ENCODE assay signal across 14 cellular contexts in genomic region chr4:82363896-82364487, GRCh38. TPM values are rescaled to one million over a fixed set of nuclear protein-coding genes. Genes with fewer than 3 reads are reported as not detected.
DNase-seq lines count a peak whose midpoint lies in the region; ATAC-seq, FAIRE-seq and TF ChIP-seq lines count a peak whose summit lies in the region.
"Had no signal": no experiment of that assay in that cellular context is flagged by ENCODE, and none has a peak within 500 bp of the region (broad histone marks: within the 10 kb centered on the region; RNA-seq: fewer than 3 reads in every experiment).

No MANE protein-coding gene starts in this region.

- no peak for DNase-seq in activated CD4-positive, alpha-beta T cell treated with anti-CD3 and anti-CD28 coated beads for 36 hours
- DNase-seq in activated CD4-positive, alpha-beta T cell treated with anti-CD3 and anti-CD28 coated beads, Interleukin-2, amount 50 U/mL, for 1 hour: no peak
- DNase-seq in GM12878 (ENCODE audit: low read depth, low spot score): no peak
- no peak for DNase-seq in osteocyte (ENCODE audit: extremely low spot score, unreplicated experiment)
- DNase-seq in substantia nigra (lab: John Stamatoyannopoulos, UW): no peak
- no peak for DNase-seq in globus pallidus (ENCODE audit: low spot score)
- DNase-seq: Calu3, GOT3, kidney glomerular epithelial cell, upper lobe of right lung had no signal

- peaks cover 61% of the 10 kb centered on the region for H3K36me3 Mint-ChIP-seq in activated CD4-positive, alpha-beta T cell treated with anti-CD3 and anti-CD28 coated beads for 36 hours (ENCODE audit: low read depth)
- H3K36me3 Mint-ChIP-seq in IgD-negative memory B cell (no peaks in the 10 kb centered on the region), osteocyte (ENCODE audit: unreplicated experiment) (peaks cover 20% of the 10 kb centered on the region)

- H3K4me2 ChIP-seq in GM12878 (ENCODE audit: control insufficient read depth, insufficient read depth): peak overlapping the region; percentile 59

- CTCF ChIA-PET in activated CD4-positive, alpha-beta T cell treated with anti-CD3 and anti-CD28 coated beads for 36 hours (lab: Charles Lee): interaction anchor here (0.9 to 1.4 kb wide), 2 partner anchors 16 to 64 kb away, joined by 3 read pairs; no protein-coding TSS in a partner anchor
- CTCF ChIA-PET in GM12878 (lab: Yijun Ruan, JAX): interaction anchor here (2.0 to 4.9 kb wide), 2 partner anchors 7 to 9 kb away, joined by 7 to 49 read pairs; no protein-coding TSS in a partner anchor

- H3K9me3 ChIP-seq in GM12878 (replicated peaks; ENCODE audit: control insufficient read depth, insufficient read depth, low read length): no peaks in the 10 kb centered on the region
- H3K9me3 ChIP-seq: esophagus muscularis mucosa, SJSA1, upper lobe of right lung had no signal

- H3K4me1 Mint-ChIP-seq in activated CD4-positive, alpha-beta T cell treated with anti-CD3 and anti-CD28 coated beads for 36 hours: peaks cover 86% of the 10 kb centered on the region
- H3K4me1 Mint-ChIP-seq in IgD-negative memory B cell: peaks cover 57 to 78% (median 64%) of the 10 kb centered on the region in 3 donors
- H3K4me1 Mint-ChIP-seq in osteocyte (ENCODE audit: unreplicated experiment): peaks cover 53% of the 10 kb centered on the region

- H3K27ac Mint-ChIP-seq in activated CD4-positive, alpha-beta T cell treated with anti-CD3 and anti-CD28 coated beads for 36 hours: peak overlapping the region; percentile 73
- H3K27ac Mint-ChIP-seq in IgD-negative memory B cell (peak overlapping the region; percentile 2 to 67 (median 59)), osteocyte (ENCODE audit: unreplicated experiment) (peak overlapping the region; percentile 23)

- peaks cover 13% of the 10 kb centered on the region; the same call in 1 of the 2 replicates for H4K20me1 ChIP-seq in GM12878 (ENCODE audit: control insufficient read depth, insufficient read depth)

- BruUV-seq in GM12878 (replicated peaks; lab: Mats Ljungman, UMichigan): no TSS peak

- TF ChIP-seq RAD21 in GM12878 (IDR thresholded peaks at IDR 0.05; ENCODE audit: insufficient read depth, low read depth, low read length): no peak

- no peaks in the 10 kb centered on the region for H3K9me3 Mint-ChIP-seq in activated CD4-positive, alpha-beta T cell treated with anti-CD3 and anti-CD28 coated beads for 36 hours (ENCODE audit: low read depth)
- H3K9me3 Mint-ChIP-seq in IgD-negative memory B cell (no peaks in the 10 kb centered on the region), osteocyte (ENCODE audit: unreplicated experiment) (no peaks in the 10 kb centered on the region)

- peaks cover 99% of the 10 kb centered on the region for H3K79me2 ChIP-seq in GM12878 (ENCODE audit: control insufficient read depth, insufficient read depth, low read length)

- intact Hi-C loops in activated CD4-positive, alpha-beta T cell treated with anti-CD3 and anti-CD28 coated beads for 36 hours (cut with DNase I, micrococcal nuclease): loop anchor here in 1 of 2 experiments (5.0 kb wide), 1 partner anchor 957 kb away; no protein-coding TSS in a partner anchor
- intact Hi-C loops in GM12878 (cut with micrococcal nuclease; ENCODE audit: unreplicated experiment): no loop called here

- no peak for TF ChIP-seq POLR2A in GM12878 (IDR thresholded peaks at IDR 0.05; ENCODE audit: low read depth, low read length)

- H2AFZ ChIP-seq in GM12878 (ENCODE audit: control insufficient read depth, low read depth, low read length): no peak overlapping the region

- H3K27me3 Mint-ChIP-seq in activated CD4-positive, alpha-beta T cell treated with anti-CD3 and anti-CD28 coated beads for 36 hours: no peaks in the 10 kb centered on the region
- H3K27me3 Mint-ChIP-seq in IgD-negative memory B cell: no peaks in the 10 kb centered on the region
- H3K27me3 Mint-ChIP-seq in osteocyte (ENCODE audit: unreplicated experiment): no peaks in the 10 kb centered on the region

- no peaks in the 10 kb centered on the region for H3K27me3 ChIP-seq in GM12878 (replicated peaks in 1 of 2; ENCODE audit: control insufficient read depth in 2 of 2, insufficient read depth in 2 of 2, low read length in 1 of 2)
- H3K27me3 ChIP-seq: esophagus muscularis mucosa, SJSA1, upper lobe of right lung had no signal

- no peak for TF ChIP-seq EP300 in GM12878 (IDR thresholded peaks at IDR 0.05; ENCODE audit: borderline replicate concordance in 1 of 2, control insufficient read depth in 1 of 2, low read depth in 2 of 2, low read length in 2 of 2)

- ATAC-seq in activated CD4-positive, alpha-beta T cell treated with anti-CD3 and anti-CD28 coated beads for 36 hours: no peak
- ATAC-seq in GM12878: peak; percentile 8; the same call in 2 of the 3 replicates
- no peak for ATAC-seq in GM21515 (IDR thresholded peaks at IDR 0.05; ENCODE audit: unreplicated experiment)
- ATAC-seq: upper lobe of right lung had no signal

- H3K4me3 ChIP-seq in GM12878: peak overlapping the region; percentile 9; the same call in 1 of the 2 replicates
- H3K4me3 ChIP-seq: esophagus muscularis mucosa, SJSA1, upper lobe of right lung had no signal

- TF ChIP-seq CTCF in GM12878 (IDR thresholded peaks at IDR 0.05 in 2 of 3, conservative IDR thresholded peaks at IDR 0.05 in 1 of 3; ENCODE audit: control insufficient read depth in 2 of 3, extremely low read depth in 1 of 3, insufficient read depth in 1 of 3, low read depth in 3 of 3, low read length in 3 of 3): no peak
- no peak for TF ChIP-seq CTCF in osteocyte (IDR thresholded peaks at IDR 0.05)

- RAD21 ChIA-PET in GM12878 (lab: Charles Lee; ENCODE audit: unreplicated experiment): no interaction called here

- peaks cover 0 to 32% of the 10 kb centered on the region in 2 experiments for H3K36me3 ChIP-seq in GM12878 (ENCODE audit: control insufficient read depth in 2 of 2, insufficient read depth in 2 of 2, low read length in 1 of 2)

- no peak for FAIRE-seq in GM12878 (lab: Jason Lieb, UNC)

- H3K4me1 ChIP-seq in GM12878 (ENCODE audit: control insufficient read depth, insufficient read depth, low read length): peaks cover 5% of the 10 kb centered on the region; the same call in 1 of the 2 replicates

- 79% methylated on average over 4 of the region's 4 CpGs for WGBS in GM12878 (ENCODE audit: insufficient coverage, insufficient replicate concordance, low lambda C conversion rate, missing lambda C conversion rate)

- SMC1A ChIA-PET in GM12878 (lab: Charles Lee; ENCODE audit: uncharacterized antibody, unreplicated experiment): interaction anchor here (1.5 to 2.0 kb wide), 2 partner anchors 7 to 10 kb away, joined by 4 to 7 read pairs; no protein-coding TSS in a partner anchor

- no peak overlapping the region for H3K27ac ChIP-seq in GM12878 (ENCODE audit: control insufficient read depth, insufficient read depth)
- no peak overlapping the region for H3K27ac ChIP-seq in substantia nigra (ENCODE audit: low read depth, low read length, poor library complexity, severe bottlenecking)
- H3K27ac ChIP-seq: SJSA1, upper lobe of right lung had no signal

- no peak overlapping the region for H3K9ac ChIP-seq in GM12878 (ENCODE audit: control insufficient read depth, insufficient read depth, low read length)

- H3K4me3 Mint-ChIP-seq in activated CD4-positive, alpha-beta T cell treated with anti-CD3 and anti-CD28 coated beads for 36 hours: no peak overlapping the region
- H3K4me3 Mint-ChIP-seq in IgD-negative memory B cell (peak overlapping the region in 2 of 4 donors; percentile 13 to 58), osteocyte (ENCODE audit: unreplicated experiment) (no peak overlapping the region)

- POLR2A ChIA-PET in activated CD4-positive, alpha-beta T cell treated with anti-CD3 and anti-CD28 coated beads for 36 hours (lab: Charles Lee): no interaction called here
- POLR2A ChIA-PET in GM12878 (lab: Charles Lee): interaction anchor here (4.4 kb wide), 1 partner anchor 65 kb away, joined by 18 read pairs; no protein-coding TSS in a partner anchor

- in situ Hi-C loops in GM12878 (cut with MboI): no loop called here

RNA-seq across cellular contexts. Expression of gene HNRNPD, which starts 9.8 kb away (rescaled TPM):
- total RNA-seq in activated CD4-positive, alpha-beta T cell treated with anti-CD3 and anti-CD28 coated beads for 36 hours: 100 to 1,000 TPM; 505 to 510 TPM
- polyA plus RNA-seq in IgD-negative memory B cell (233 TPM), GM12878 (2011; rRNA removed) (147 and 165 TPM in 2 replicates), GM12878 (2014; fragmentation: Illumina TruSeq; extraction: Trizol) (882 and 1,219 TPM in 2 replicates), GM12878 (2014; fragmentation: Nextera tagmentation; extraction: Ambion mirVana) (100 to 1,000 TPM; 183 to 313 TPM), GM12878 (2014; rRNA removed) (218 and 247 TPM in 2 replicates), GM12878 (2016; fragmentation: Nextera tagmentation; extraction: Ambion mirVana) (100 to 1,000 TPM; 390 to 455 TPM)
- 220 and 228 TPM in 2 replicates for total RNA-seq in GM12878 (2013; cell fraction: nucleolus; rRNA removed)
- total RNA-seq in GM12878 (2014; rRNA removed) (76.6 and 85.1 TPM in 2 replicates), GM12878 (2014; rRNA removed; fragmentation: Illumina TruSeq; extraction: Trizol) (94.6 and 107 TPM in 2 replicates), GM12878 (2021) (310 and 343 TPM in 2 replicates), osteocyte (189 and 197 TPM in 2 replicates)
- 157 TPM for polyA plus RNA-seq in GM12878 (2011; ENCODE audit: low read depth)
- polyA plus RNA-seq in GM12878 (2011; cell fraction: cytosol; rRNA removed): 57.8 and 65.7 TPM in 2 replicates
- 206 and 249 TPM in 2 replicates for polyA plus RNA-seq in GM12878 (2011; cell fraction: nucleus; rRNA removed)
- polyA plus RNA-seq in GM12878 (2012): 297 and 336 TPM in 2 replicates
- polyA minus RNA-seq in GM12878 (2011; rRNA and poly(A)+ RNA removed): 35.1 and 39.9 TPM in 2 replicates
- 41.8 and 46.3 TPM in 2 replicates for polyA minus RNA-seq in GM12878 (2011; cell fraction: cytosol; rRNA and poly(A)+ RNA removed)
- 48.7 and 119 TPM in 2 replicates for polyA minus RNA-seq in GM12878 (2011; cell fraction: nucleus; rRNA and poly(A)+ RNA removed)

Comparison
In these comparisons a context has a peak if more than half of its experiments do, and no peak if none do; other contexts are left out.
1. H3K27ac Mint-ChIP-seq: peak in every context shown above with its lines; median percentile 73 in activated CD4-positive, alpha-beta T cell treated with anti-CD3 and anti-CD28 coated beads for 36 hours; 59 in IgD-negative memory B cell; 23 in osteocyte.